Comparison of ENCODE assay signal across 21 cellular contexts in the genomic region with DNA sequence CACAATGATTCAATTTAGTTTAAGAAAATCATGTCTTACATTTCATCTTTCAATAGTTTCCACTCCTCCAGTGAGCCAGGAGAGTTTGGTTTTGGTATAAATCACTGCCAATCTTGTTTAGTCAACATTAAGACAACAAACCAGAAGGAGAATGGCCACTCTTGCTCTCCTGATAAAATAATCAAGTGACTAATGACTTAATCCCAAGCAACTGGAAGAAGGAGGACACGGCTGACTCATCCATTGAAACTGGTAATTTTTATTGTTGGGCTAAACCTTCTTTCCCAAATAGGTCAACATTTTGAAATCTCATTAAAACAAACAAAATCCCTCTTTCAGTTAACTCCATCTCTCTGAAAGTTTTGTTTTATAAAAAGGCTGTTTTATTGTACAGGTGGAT.
DNase-seq lines count a peak whose midpoint lies in the region; ATAC-seq and TF ChIP-seq lines count a peak whose summit lies in the region.
"Had no signal": no experiment of that assay in that cellular context is flagged by ENCODE, and none has a peak within 500 bp of the region (broad histone marks: within the 10 kb centered on the region; RNA-seq: fewer than 3 reads in every experiment).

No MANE protein-coding gene starts in this region.

- H3K36me3 ChIP-seq in GM23248 (ENCODE audit: low read depth) (no peaks in the 10 kb centered on the region), brain microvascular endothelial cell (replicated peaks) (no peaks in the 10 kb centered on the region)
- H3K36me3 ChIP-seq: BLaER1, gastroesophageal sphincter, right atrium auricular region, WERI-Rb-1 had no signal

- H3K9me3 ChIP-seq in GM23248 (ENCODE audit: low read depth) (no peaks in the 10 kb centered on the region), right cardiac atrium (ENCODE audit: control insufficient read depth, low read length) (no peaks in the 10 kb centered on the region)
- H3K9me3 ChIP-seq: Caco-2, gastroesophageal sphincter had no signal

- WGBS in GM23248 (ENCODE audit: low coverage in 1 of 2, low lambda C conversion rate in 2 of 2, missing lambda C conversion rate in 2 of 2), 2 experiments = 0 to 8% methylated on average over 1 of the region's 1 CpG
- WGBS in right cardiac atrium = 0% methylated on average over 1 of the region's 1 CpG

- H3F3A ChIP-seq in GM23248 (ENCODE audit: insufficient read depth) = no peaks in the 10 kb centered on the region

- H3K27ac ChIP-seq in GM23248 (no peak overlapping the region), brain microvascular endothelial cell (no peak overlapping the region), right cardiac atrium (ENCODE audit: low read length) (no peak overlapping the region)
- H3K27ac ChIP-seq: BLaER1, gastroesophageal sphincter, right atrium auricular region, WERI-Rb-1 had no signal

- in situ Hi-C loops in GM23248 (cut with MboI) (loop anchor here (25.0 kb wide), 1 partner anchor 100 kb away; no protein-coding TSS in a partner anchor), brain microvascular endothelial cell (cut with HindIII; ENCODE audit: low pct_ligation_motif_present, low sequenced_read_pairs) (no loop called here)

- H4K20me1 ChIP-seq in GM23248 (ENCODE audit: insufficient read depth) = no peaks in the 10 kb centered on the region
- H4K20me1 ChIP-seq: BLaER1 had no signal

- H3K27me3 ChIP-seq in GM23248 (replicated peaks; ENCODE audit: insufficient read depth) (no peaks in the 10 kb centered on the region), brain microvascular endothelial cell (replicated peaks) (no peaks in the 10 kb centered on the region), right cardiac atrium (ENCODE audit: control insufficient read depth, insufficient read depth) (no peaks in the 10 kb centered on the region)
- H3K27me3 ChIP-seq: gastroesophageal sphincter, right atrium auricular region had no signal

- no peak overlapping the region for H2AFZ ChIP-seq in GM23248

- DNase-seq in A172 (ENCODE audit: low spot score) = peak; percentile 22
- DNase-seq in GM23248 = peak; percentile 55
- peak; percentile 11 for DNase-seq in brain microvascular endothelial cell
- peak; percentile 21 for DNase-seq in fibroblast of the aortic adventitia (ENCODE audit: low read depth)
- DNase-seq in right cardiac atrium = no peak
- DNase-seq: activated CD4-positive, alpha-beta T cell treated with anti-CD3 and anti-CD28 coated beads, Interleukin-2, amount 50 U/mL, for 4 hours; activated effector memory CD4-positive, alpha-beta T cell treated with anti-CD3 and anti-CD28 coated beads, Interleukin-2, amount 50 U/mL, for 16 hours; Caco-2; cortex of kidney; natural killer cell; NCI-H1417 treated with DMSO at 0.1 percent for 48 hours; NCI-H446 treated with DMSO at 0.1 percent for 48 hours; NK-92 treated with Interleukin-12 subunit alpha and Interleukin-12 subunit beta, amount 100 ng/mL, for 24 hours; T-helper 17 cell; WERI-Rb-1 had no signal

- H3K4me1 ChIP-seq in GM23248 (ENCODE audit: insufficient read depth) (no peaks in the 10 kb centered on the region), right cardiac atrium (ENCODE audit: control insufficient read depth, insufficient read depth, low read length) (no peaks in the 10 kb centered on the region)
- H3K4me1 ChIP-seq: Caco-2, gastroesophageal sphincter, right atrium auricular region had no signal

- H3K4me2 ChIP-seq in GM23248 (ENCODE audit: unreplicated experiment) = no peak overlapping the region
- H3K4me2 ChIP-seq: BLaER1 had no signal

- H3K9ac ChIP-seq in GM23248 = no peak overlapping the region
- H3K9ac ChIP-seq: BLaER1 had no signal

- H3K4me3 ChIP-seq in GM23248 = no peak overlapping the region
- H3K4me3 ChIP-seq in brain microvascular endothelial cell (ENCODE audit: low read depth, low read length) = no peak overlapping the region
- no peak overlapping the region for H3K4me3 ChIP-seq in fibroblast of the aortic adventitia (ENCODE audit: low read depth, low read length)
- H3K4me3 ChIP-seq in right cardiac atrium (ENCODE audit: low read length) = no peak overlapping the region
- H3K4me3 ChIP-seq: BLaER1, gastroesophageal sphincter, right atrium auricular region had no signal

- no peaks in the 10 kb centered on the region for H3K9me2 ChIP-seq in GM23248 (ENCODE audit: insufficient read depth)

- ATAC-seq in right cardiac atrium = no peak
- ATAC-seq in HG03521 (IDR thresholded peaks at IDR 0.05; ENCODE audit: unreplicated experiment) = no peak
- ATAC-seq in HG02642 (IDR thresholded peaks at IDR 0.05; ENCODE audit: poor library complexity, unreplicated experiment) = no peak
- no peak for ATAC-seq in GM18867 (IDR thresholded peaks at IDR 0.05; ENCODE audit: unreplicated experiment)
- ATAC-seq: gastroesophageal sphincter, natural killer cell, T-helper 17 cell had no signal

- H3K79me2 ChIP-seq in GM23248 (ENCODE audit: insufficient read depth) = no peaks in the 10 kb centered on the region

- TF ChIP-seq CTCF in brain microvascular endothelial cell (IDR thresholded peaks at IDR 0.05; ENCODE audit: low read depth, low read length, missing control alignments) (no peak), fibroblast of the aortic adventitia (IDR thresholded peaks at IDR 0.05; ENCODE audit: insufficient read depth, low read length) (no peak)

- intact Hi-C loops in right cardiac atrium (cut with DNase I) = no loop called here

Comparison
In these comparisons a context has a peak if more than half of its experiments do, and no peak if none do; other contexts are left out.
1. DNase-seq: peak in A172 (single experiment), GM23248 (single experiment), brain microvascular endothelial cell (single experiment) and fibroblast of the aortic adventitia (single experiment); none in right cardiac atrium (0 of 3).